Comparison of ENCODE assay signal across 40 cellular contexts in the genomic region with DNA sequence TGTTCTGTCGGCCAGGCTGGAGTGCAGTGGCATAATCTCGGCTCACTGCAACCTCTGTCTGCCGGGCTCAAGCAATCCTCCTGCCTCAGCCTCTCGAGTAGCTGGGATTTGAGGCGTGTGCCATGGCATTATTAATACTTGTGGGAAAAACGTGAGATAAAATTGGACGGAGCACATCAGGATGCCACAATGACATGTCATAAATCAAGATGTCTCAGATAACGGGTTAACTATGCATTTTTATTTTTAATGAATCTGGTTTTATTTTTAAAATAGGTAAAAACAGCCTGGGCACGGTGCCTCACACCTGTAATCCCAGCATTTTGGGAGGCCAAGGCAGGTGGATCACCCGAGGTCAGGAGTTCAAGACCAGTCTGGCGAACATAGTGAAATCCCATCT.
"Had no signal": no experiment of that assay in that cellular context is flagged by ENCODE, and none has a peak within 500 bp of the region (broad histone marks: within the 10 kb centered on the region; RNA-seq: fewer than 3 reads in every experiment).

No MANE protein-coding gene starts in this region.

- FAIRE-seq: astrocyte, bronchial epithelial cell had no signal

- H3K4me3 ChIP-seq: adrenal gland, ascending aorta, body of pancreas, breast epithelium, cardiac muscle cell had no signal

- H3K27me3 ChIP-seq: adrenal gland, ascending aorta, body of pancreas, brain microvascular endothelial cell, breast epithelium, cardiac muscle cell had no signal

- DNase-seq: activated effector memory CD4-positive, alpha-beta T cell treated with anti-CD3 and anti-CD28 coated beads, Interleukin-2, amount 50 U/mL, for 16 hours; activated effector memory CD4-positive, alpha-beta T cell treated with Interleukin-2 at 50 U/mL for 16 hours; activated gamma-delta T cell; activated gamma-delta T cell treated with Interleukin-2 at 50 U/mL for 16 hours; activated naive CD4-positive, alpha-beta T cell; activated naive CD4-positive, alpha-beta T cell treated with anti-CD3 and anti-CD28 coated beads for 36 hours; activated naive CD4-positive, alpha-beta T cell treated with anti-CD3 and anti-CD28 coated beads, Interleukin-2, amount 10 ng/mL, durations not matched to agents 7 days and 5 days; activated naive CD4-positive, alpha-beta T cell treated with anti-CD3 and anti-CD28 coated beads, Interleukin-2, amount 50 U/mL, for 16 hours; activated naive CD4-positive, alpha-beta T cell treated with Interleukin-2 at 50 U/mL for 16 hours; activated naive CD8-positive, alpha-beta T cell treated with anti-CD3 and anti-CD28 coated beads for 36 hours; activated naive CD8-positive, alpha-beta T cell treated with anti-CD3 and anti-CD28 coated beads, Interleukin-2, amount 10 ng/mL, durations not matched to agents 7 days and 5 days; activated naive CD8-positive, alpha-beta T cell treated with anti-CD3 and anti-CD28 coated beads, Interleukin-2, amount 50 U/mL, for 24 hours; activated T-cell treated with anti-CD3 and anti-CD28 coated beads, Interleukin-2, amount 50 U/mL, for 1 hour; activated T-cell treated with anti-CD3 and anti-CD28 coated beads, Interleukin-2, amount 50 U/mL, for 24 hours; activated T-cell treated with anti-CD3 and anti-CD28 coated beads, Interleukin-2, amount 50 U/mL, for 4 hours; activated T-cell treated with anti-CD3 and anti-CD28 coated beads, Interleukin-2, amount 50 U/mL, for 48 hours; activated T-cell treated with anti-CD3 and anti-CD28 coated beads, Interleukin-2, amount 50 U/mL, for 72 hours; adrenal gland; amniotic stem cell; amygdala; anterior cingulate cortex; aorta; body of pancreas; brain microvascular endothelial cell; caudate nucleus; central memory CD4-positive, alpha-beta T cell; cerebellar nuclear complex had no signal

- H3K36me3 ChIP-seq: adrenal gland, ascending aorta, brain microvascular endothelial cell, breast epithelium, cardiac muscle cell had no signal

- H3K4me3 Mint-ChIP-seq: activated naive CD4-positive, alpha-beta T cell treated with anti-CD3 and anti-CD28 coated beads for 36 hours; activated naive CD4-positive, alpha-beta T cell treated with anti-CD3 and anti-CD28 coated beads, Interleukin-2, amount 10 ng/mL, durations not matched to agents 7 days and 5 days; activated naive CD4-positive, alpha-beta T cell treated with anti-CD3 and anti-CD28 coated beads, Interleukin-2, amount 50 U/mL, for 24 hours; activated naive CD8-positive, alpha-beta T cell; activated naive CD8-positive, alpha-beta T cell treated with anti-CD3 and anti-CD28 coated beads for 36 hours; activated naive CD8-positive, alpha-beta T cell treated with anti-CD3 and anti-CD28 coated beads, Interleukin-2, amount 10 ng/mL, durations not matched to agents 7 days and 5 days; activated naive CD8-positive, alpha-beta T cell treated with anti-CD3 and anti-CD28 coated beads, Interleukin-2, amount 50 U/mL, for 24 hours; activated T-cell treated with anti-CD3 and anti-CD28 coated beads, Interleukin-2, amount 50 U/mL, for 24 hours; activated T-cell treated with anti-CD3 and anti-CD28 coated beads, Interleukin-2, amount 50 U/mL, for 4 hours; activated T-cell treated with anti-CD3 and anti-CD28 coated beads, Interleukin-2, amount 50 U/mL, for 72 hours; activated T-helper 1 cell treated with anti-CD3 and anti-CD28 coated beads, Interleukin-12 subunit alpha, Interleukin-12 subunit beta, Interleukin-2, Interleukin-4 antibody, amounts not matched to agents 30 ng/mL and 10 ng/mL and 1 ng/mL, durations not matched to agents 14 hours and 24 hours and 36 hours; activated T-helper 17 cell treated with anti-CD3 and anti-CD28 coated beads, Interleukin-2, amount 50 U/mL, for 72 hours; brain; central memory CD8-positive, alpha-beta T cell had no signal

- H3K36me3 Mint-ChIP-seq: activated naive CD4-positive, alpha-beta T cell treated with anti-CD3 and anti-CD28 coated beads, Interleukin-2, amount 50 U/mL, for 72 hours had no signal

- H3K27ac Mint-ChIP-seq: activated naive CD4-positive, alpha-beta T cell treated with anti-CD3 and anti-CD28 coated beads for 36 hours; activated naive CD4-positive, alpha-beta T cell treated with anti-CD3 and anti-CD28 coated beads, Interleukin-2, amount 10 ng/mL, durations not matched to agents 7 days and 5 days; activated naive CD4-positive, alpha-beta T cell treated with anti-CD3 and anti-CD28 coated beads, Interleukin-2, amount 50 U/mL, for 24 hours; activated naive CD4-positive, alpha-beta T cell treated with anti-CD3 and anti-CD28 coated beads, Interleukin-2, amount 50 U/mL, for 72 hours; activated naive CD8-positive, alpha-beta T cell; activated naive CD8-positive, alpha-beta T cell treated with anti-CD3 and anti-CD28 coated beads for 36 hours; activated naive CD8-positive, alpha-beta T cell treated with anti-CD3 and anti-CD28 coated beads, Interleukin-2, amount 10 ng/mL, durations not matched to agents 7 days and 5 days; activated naive CD8-positive, alpha-beta T cell treated with anti-CD3 and anti-CD28 coated beads, Interleukin-2, amount 50 U/mL, for 24 hours; activated T-cell treated with anti-CD3 and anti-CD28 coated beads, Interleukin-2, amount 50 U/mL, for 24 hours; activated T-cell treated with anti-CD3 and anti-CD28 coated beads, Interleukin-2, amount 50 U/mL, for 72 hours; activated T-helper 1 cell treated with anti-CD3 and anti-CD28 coated beads, Interleukin-12 subunit alpha, Interleukin-12 subunit beta, Interleukin-2, Interleukin-4 antibody, amounts not matched to agents 30 ng/mL and 10 ng/mL and 1 ng/mL, durations not matched to agents 14 hours and 24 hours and 36 hours; activated T-helper 17 cell treated with anti-CD3 and anti-CD28 coated beads, Interleukin-2, amount 50 U/mL, for 72 hours; activated T-helper 2 cell treated with anti-CD3 and anti-CD28 coated beads, Interferon-gamma antibody, Interleukin-2, Interleukin-4, amounts not matched to agents 10 μg/mL and 5 μg/mL and 100 μg/mL, durations not matched to agents 14 hours and 24 hours and 36 hours; brain had no signal

- H3K4me1 ChIP-seq: adrenal gland, breast epithelium had no signal

- ATAC-seq: activated naive CD4-positive, alpha-beta T cell treated with anti-CD3 and anti-CD28 coated beads, Interleukin-2, amount 50 U/mL, for 72 hours; activated naive CD8-positive, alpha-beta T cell treated with anti-CD3 and anti-CD28 coated beads, Interleukin-2, amount 50 U/mL, for 24 hours; activated T-cell treated with anti-CD3 and anti-CD28 coated beads, Interleukin-2, amount 50 U/mL, for 4 hours; activated T-cell treated with anti-CD3 and anti-CD28 coated beads, Interleukin-2, amount 50 U/mL, for 72 hours; activated T-helper 17 cell treated with anti-CD3 and anti-CD28 coated beads, Interleukin-2, amount 50 U/mL, for 72 hours; body of pancreas had no signal

- H3K27me3 Mint-ChIP-seq: activated naive CD4-positive, alpha-beta T cell treated with anti-CD3 and anti-CD28 coated beads, Interleukin-2, amount 10 ng/mL, durations not matched to agents 7 days and 5 days; activated naive CD4-positive, alpha-beta T cell treated with anti-CD3 and anti-CD28 coated beads, Interleukin-2, amount 50 U/mL, for 24 hours; activated naive CD8-positive, alpha-beta T cell; activated naive CD8-positive, alpha-beta T cell treated with anti-CD3 and anti-CD28 coated beads for 36 hours; activated naive CD8-positive, alpha-beta T cell treated with anti-CD3 and anti-CD28 coated beads, Interleukin-2, amount 10 ng/mL, durations not matched to agents 7 days and 5 days; activated naive CD8-positive, alpha-beta T cell treated with anti-CD3 and anti-CD28 coated beads, Interleukin-2, amount 50 U/mL, for 24 hours; activated T-cell treated with anti-CD3 and anti-CD28 coated beads, Interleukin-2, amount 50 U/mL, for 24 hours; activated T-helper 17 cell treated with anti-CD3 and anti-CD28 coated beads, Interleukin-2, amount 50 U/mL, for 72 hours; brain; central memory CD8-positive, alpha-beta T cell had no signal

- H3K9me3 ChIP-seq: adrenal gland, ascending aorta, body of pancreas, breast epithelium had no signal

- H3K27ac ChIP-seq: adrenal gland, ascending aorta, body of pancreas, brain microvascular endothelial cell, breast epithelium, cardiac muscle cell had no signal

- H3K9me3 Mint-ChIP-seq: activated naive CD4-positive, alpha-beta T cell treated with anti-CD3 and anti-CD28 coated beads, Interleukin-2, amount 50 U/mL, for 24 hours; activated T-cell treated with anti-CD3 and anti-CD28 coated beads, Interleukin-2, amount 50 U/mL, for 24 hours; activated T-cell treated with anti-CD3 and anti-CD28 coated beads, Interleukin-2, amount 50 U/mL, for 72 hours; activated T-helper 1 cell treated with anti-CD3 and anti-CD28 coated beads, Interleukin-12 subunit alpha, Interleukin-12 subunit beta, Interleukin-2, Interleukin-4 antibody, amounts not matched to agents 30 ng/mL and 10 ng/mL and 1 ng/mL, durations not matched to agents 14 hours and 24 hours and 36 hours; activated T-helper 17 cell treated with anti-CD3 and anti-CD28 coated beads, Interleukin-2, amount 50 U/mL, for 72 hours; central memory CD8-positive, alpha-beta T cell had no signal

- H3K4me1 Mint-ChIP-seq: activated naive CD4-positive, alpha-beta T cell treated with anti-CD3 and anti-CD28 coated beads, Interleukin-2, amount 10 ng/mL, durations not matched to agents 7 days and 5 days; activated naive CD8-positive, alpha-beta T cell treated with anti-CD3 and anti-CD28 coated beads, Interleukin-2, amount 10 ng/mL, durations not matched to agents 7 days and 5 days; activated naive CD8-positive, alpha-beta T cell treated with anti-CD3 and anti-CD28 coated beads, Interleukin-2, amount 50 U/mL, for 24 hours; brain had no signal
